In the genomic region with DNA sequence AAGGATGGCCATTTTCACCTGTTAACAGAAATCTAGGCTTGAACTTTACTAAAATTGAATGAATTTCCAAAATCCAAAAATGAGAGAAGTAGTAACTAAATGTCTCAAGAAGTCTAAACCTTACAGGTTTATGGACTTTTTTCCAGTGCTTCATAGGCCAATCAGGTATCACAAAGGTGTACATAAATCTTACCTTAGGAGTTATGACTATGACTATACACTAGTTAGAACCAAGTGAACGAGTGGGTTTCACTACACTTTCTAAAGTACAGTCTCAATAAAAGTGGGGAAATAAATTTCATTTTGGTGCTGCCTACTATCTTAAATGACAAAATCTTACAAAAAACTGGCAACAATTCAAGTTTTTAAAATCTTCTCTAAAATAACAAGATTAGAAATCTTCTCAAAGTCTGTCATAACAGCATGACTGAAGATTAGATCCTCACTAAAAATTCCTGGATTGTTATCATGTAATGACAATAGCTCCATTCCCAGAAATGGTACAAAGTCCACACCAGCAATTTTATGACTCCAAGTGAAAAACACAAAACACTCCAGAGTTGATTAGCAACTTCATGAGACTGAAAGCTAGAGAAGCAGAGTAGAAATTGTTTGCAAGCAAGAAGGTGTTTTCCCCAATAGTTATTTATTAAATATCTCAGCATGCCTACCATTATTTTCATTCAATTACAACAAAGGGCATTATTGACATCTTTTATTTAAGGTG, we compare ENCODE assay signal across 18 cellular contexts. TPM values are rescaled to one million over a fixed set of nuclear protein-coding genes. Genes with fewer than 3 reads are reported as not detected.
"Had no signal": no experiment of that assay in that cellular context is flagged by ENCODE, and none has a peak within 500 bp of the region (broad histone marks: within the 10 kb centered on the region; RNA-seq: fewer than 3 reads in every experiment).

No MANE protein-coding gene starts in this region.

- H3K27me3 ChIP-seq: brain microvascular endothelial cell, gastrocnemius medialis, heart left ventricle, right atrium auricular region, tibial nerve had no signal

- H3K27ac ChIP-seq: brain microvascular endothelial cell, coronary artery, gastrocnemius medialis, heart left ventricle, lower lobe of right lung, right atrium auricular region, tibial nerve had no signal

- H3K4me1 ChIP-seq: lower lobe of right lung, right atrium auricular region had no signal

- H3K9me3 ChIP-seq: gastrocnemius medialis, heart left ventricle, lower lobe of right lung, right atrium auricular region, tibial nerve had no signal

- ATAC-seq: activated CD4-positive, alpha-beta T cell treated with anti-CD3 and anti-CD28 coated beads for 36 hours; gastrocnemius medialis; heart left ventricle; lower lobe of right lung; stimulated activated naive CD8-positive, alpha-beta T cell treated with anti-CD3 and anti-CD28 coated beads, Interleukin-15, Interleukin-2, amounts not matched to agents 100 U/mL and 50 U/mL, for 24 hours; WTC11 had no signal

- H3K36me3 ChIP-seq: brain microvascular endothelial cell, gastrocnemius medialis, heart left ventricle, lower lobe of right lung, right atrium auricular region, tibial nerve had no signal

- FAIRE-seq: endometrium, TTC549 had no signal

- DNase-seq: activated CD4-positive, alpha-beta T cell treated with anti-CD3 and anti-CD28 coated beads for 36 hours; activated CD4-positive, alpha-beta T cell treated with anti-CD3 and anti-CD28 coated beads, Interleukin-2, amount 50 U/mL, for 48 hours; activated naive CD4-positive, alpha-beta T cell treated with anti-CD3 and anti-CD28 coated beads for 36 hours; anterior cingulate cortex; brain microvascular endothelial cell; central memory CD4-positive, alpha-beta T cell; gastrocnemius medialis; heart left ventricle; lower lobe of right lung; midbrain; naive B cell; stimulated activated naive CD8-positive, alpha-beta T cell treated with anti-CD3 and anti-CD28 coated beads, Interleukin-15, Interleukin-2, amounts not matched to agents 100 U/mL and 50 U/mL, for 24 hours had no signal

- H3K4me3 ChIP-seq: coronary artery, gastrocnemius medialis, heart left ventricle, lower lobe of right lung, right atrium auricular region, tibial nerve had no signal

RNA-seq across cellular contexts. Expression of a gene that starts 20.9 kb away (rescaled TPM):
- total RNA-seq: activated naive CD4-positive, alpha-beta T cell treated with anti-CD3 and anti-CD28 coated beads for 36 hours had no signal
